1 cellular context compared by ENCODE assay signal in the genomic region with DNA sequence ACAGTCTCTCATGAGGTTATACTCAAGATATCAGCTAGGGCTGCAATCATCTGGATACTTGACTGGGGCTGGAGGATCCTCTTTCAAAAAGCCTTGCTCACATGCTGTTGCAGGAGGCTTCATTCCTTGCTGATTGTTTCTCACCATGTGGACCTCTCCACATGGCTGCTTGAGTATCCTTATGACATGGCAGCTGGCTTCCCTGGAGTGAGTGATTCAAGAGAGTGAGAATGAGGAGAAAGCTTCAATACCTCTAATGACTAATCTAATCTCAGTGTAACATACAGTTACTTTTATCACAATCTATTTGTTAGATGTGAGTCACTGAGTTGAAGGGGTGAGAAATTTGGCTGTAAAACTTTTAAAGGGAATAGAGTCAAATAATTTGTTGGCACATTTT.
TF ChIP-seq lines count a peak whose summit lies in the region.

No MANE protein-coding gene starts in this region.

TF ChIP-seq in HepG2, 621 proteins besides CTCF, POLR2A, EP300 and RAD21:
- TF ChIP-seq, protein P1, sequence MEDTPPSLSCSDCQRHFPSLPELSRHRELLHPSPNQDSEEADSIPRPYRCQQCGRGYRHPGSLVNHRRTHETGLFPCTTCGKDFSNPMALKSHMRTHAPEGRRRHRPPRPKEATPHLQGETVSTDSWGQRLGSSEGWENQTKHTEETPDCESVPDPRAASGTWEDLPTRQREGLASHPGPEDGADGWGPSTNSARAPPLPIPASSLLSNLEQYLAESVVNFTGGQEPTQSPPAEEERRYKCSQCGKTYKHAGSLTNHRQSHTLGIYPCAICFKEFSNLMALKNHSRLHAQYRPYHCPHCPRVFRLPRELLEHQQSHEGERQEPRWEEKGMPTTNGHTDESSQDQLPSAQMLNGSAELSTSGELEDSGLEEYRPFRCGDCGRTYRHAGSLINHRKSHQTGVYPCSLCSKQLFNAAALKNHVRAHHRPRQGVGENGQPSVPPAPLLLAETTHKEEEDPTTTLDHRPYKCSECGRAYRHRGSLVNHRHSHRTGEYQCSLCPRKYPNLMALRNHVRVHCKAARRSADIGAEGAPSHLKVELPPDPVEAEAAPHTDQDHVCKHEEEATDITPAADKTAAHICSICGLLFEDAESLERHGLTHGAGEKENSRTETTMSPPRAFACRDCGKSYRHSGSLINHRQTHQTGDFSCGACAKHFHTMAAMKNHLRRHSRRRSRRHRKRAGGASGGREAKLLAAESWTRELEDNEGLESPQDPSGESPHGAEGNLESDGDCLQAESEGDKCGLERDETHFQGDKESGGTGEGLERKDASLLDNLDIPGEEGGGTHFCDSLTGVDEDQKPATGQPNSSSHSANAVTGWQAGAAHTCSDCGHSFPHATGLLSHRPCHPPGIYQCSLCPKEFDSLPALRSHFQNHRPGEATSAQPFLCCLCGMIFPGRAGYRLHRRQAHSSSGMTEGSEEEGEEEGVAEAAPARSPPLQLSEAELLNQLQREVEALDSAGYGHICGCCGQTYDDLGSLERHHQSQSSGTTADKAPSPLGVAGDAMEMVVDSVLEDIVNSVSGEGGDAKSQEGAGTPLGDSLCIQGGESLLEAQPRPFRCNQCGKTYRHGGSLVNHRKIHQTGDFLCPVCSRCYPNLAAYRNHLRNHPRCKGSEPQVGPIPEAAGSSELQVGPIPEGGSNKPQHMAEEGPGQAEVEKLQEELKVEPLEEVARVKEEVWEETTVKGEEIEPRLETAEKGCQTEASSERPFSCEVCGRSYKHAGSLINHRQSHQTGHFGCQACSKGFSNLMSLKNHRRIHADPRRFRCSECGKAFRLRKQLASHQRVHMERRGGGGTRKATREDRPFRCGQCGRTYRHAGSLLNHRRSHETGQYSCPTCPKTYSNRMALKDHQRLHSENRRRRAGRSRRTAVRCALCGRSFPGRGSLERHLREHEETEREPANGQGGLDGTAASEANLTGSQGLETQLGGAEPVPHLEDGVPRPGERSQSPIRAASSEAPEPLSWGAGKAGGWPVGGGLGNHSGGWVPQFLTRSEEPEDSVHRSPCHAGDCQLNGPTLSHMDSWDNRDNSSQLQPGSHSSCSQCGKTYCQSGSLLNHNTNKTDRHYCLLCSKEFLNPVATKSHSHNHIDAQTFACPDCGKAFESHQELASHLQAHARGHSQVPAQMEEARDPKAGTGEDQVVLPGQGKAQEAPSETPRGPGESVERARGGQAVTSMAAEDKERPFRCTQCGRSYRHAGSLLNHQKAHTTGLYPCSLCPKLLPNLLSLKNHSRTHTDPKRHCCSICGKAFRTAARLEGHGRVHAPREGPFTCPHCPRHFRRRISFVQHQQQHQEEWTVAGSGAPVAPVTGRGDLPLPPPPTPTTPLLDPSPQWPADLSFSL (CRISPR knock-in tag; IDR thresholded peaks at IDR 0.05): 0 out of 2 replicates have a peak, but pooled peaks have one; percentile 27
- no peak for TF ChIP-seq ZSCAN25 (CRISPR knock-in tag; IDR thresholded peaks at IDR 0.05)
- TF ChIP-seq TCF12 (IDR thresholded peaks at IDR 0.05): peak; percentile 7; the same call in 1 of the 2 replicates
- TF ChIP-seq TCF12 (CRISPR knock-in tag; IDR thresholded peaks at IDR 0.05): no peak
- TF ChIP-seq, protein P2, sequence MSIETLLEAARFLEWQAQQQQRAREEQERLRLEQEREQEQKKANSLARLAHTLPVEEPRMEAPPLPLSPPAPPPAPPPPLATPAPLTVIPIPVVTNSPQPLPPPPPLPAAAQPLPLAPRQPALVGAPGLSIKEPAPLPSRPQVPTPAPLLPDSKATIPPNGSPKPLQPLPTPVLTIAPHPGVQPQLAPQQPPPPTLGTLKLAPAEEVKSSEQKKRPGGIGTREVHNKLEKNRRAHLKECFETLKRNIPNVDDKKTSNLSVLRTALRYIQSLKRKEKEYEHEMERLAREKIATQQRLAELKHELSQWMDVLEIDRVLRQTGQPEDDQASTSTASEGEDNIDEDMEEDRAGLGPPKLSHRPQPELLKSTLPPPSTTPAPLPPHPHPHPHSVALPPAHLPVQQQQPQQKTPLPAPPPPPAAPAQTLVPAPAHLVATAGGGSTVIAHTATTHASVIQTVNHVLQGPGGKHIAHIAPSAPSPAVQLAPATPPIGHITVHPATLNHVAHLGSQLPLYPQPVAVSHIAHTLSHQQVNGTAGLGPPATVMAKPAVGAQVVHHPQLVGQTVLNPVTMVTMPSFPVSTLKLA (IDR thresholded peaks at IDR 0.05): peak; percentile 53
- no peak for TF ChIP-seq GABPB1 (CRISPR knock-in tag; IDR thresholded peaks at IDR 0.05)
- TF ChIP-seq ISX (CRISPR knock-in tag; conservative IDR thresholded peaks at IDR 0.05): no peak
- TF ChIP-seq CSRNP2 (CRISPR knock-in tag; conservative IDR thresholded peaks at IDR 0.05; ENCODE audit: low read depth): 0 out of 2 replicates have a peak, but pooled peaks have one; percentile 16
